8 cellular contexts compared by ENCODE assay signal in the genomic region with DNA sequence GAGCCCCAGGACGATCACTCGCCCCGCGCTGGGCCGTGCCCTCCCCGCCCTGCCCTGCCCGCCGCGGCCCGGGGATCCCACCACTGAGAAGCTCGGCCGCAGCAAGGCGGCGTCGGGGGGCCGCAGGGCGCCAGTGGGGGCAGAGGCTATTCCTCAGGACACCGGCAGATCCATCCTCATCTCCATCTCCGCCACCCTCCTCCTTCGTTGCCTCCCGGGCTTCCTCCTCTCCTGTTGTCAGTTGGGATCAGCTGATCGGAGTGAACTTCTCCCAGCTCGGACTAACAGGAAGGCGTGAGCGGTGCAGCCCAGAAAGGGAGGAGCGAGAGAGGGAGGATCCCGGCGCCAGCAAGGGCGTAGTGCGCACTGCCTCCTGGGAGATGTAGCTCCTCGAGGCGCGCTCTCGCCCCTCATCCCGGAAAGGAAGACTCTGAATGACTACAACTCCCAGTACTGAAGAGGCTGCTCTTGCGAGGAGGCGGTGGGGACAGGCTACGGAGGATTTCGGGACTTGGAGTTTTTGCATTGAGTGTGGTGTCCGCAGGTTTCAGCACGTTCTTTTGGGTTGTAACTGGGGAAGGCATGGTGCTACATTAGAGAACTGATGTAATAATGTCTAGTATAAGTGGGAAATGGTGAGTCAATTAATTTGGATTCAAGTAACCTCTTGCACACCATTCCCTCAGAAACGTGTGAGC. TPM values are rescaled to one million over a fixed set of nuclear protein-coding genes. Genes with fewer than 3 reads are reported as not detected.
A peak's percentile ranks its signal among the peaks of the same experiment; 100 is the strongest.
DNase-seq lines count a peak whose midpoint lies in the region; ATAC-seq and TF ChIP-seq lines count a peak whose summit lies in the region.

Gene ZFYVE1 (minus strand): TSS at position 262 of the 698 bp plus-strand sequence. CDS start 2,598 bp downstream, outside the sequence.

- H3K27ac ChIP-seq in C4-2B (peak within 1 kb of the TSS; percentile 48), dorsolateral prefrontal cortex (peak within 1 kb of the TSS in 57 of 59 donors; percentile 11 to 94 (median 85)), liver (ENCODE audit: low read depth in 1 of 2, low read length in 2 of 2) (peak within 1 kb of the TSS; percentile 72 to 83)

- intact Hi-C loops in dorsolateral prefrontal cortex (cut with DNase I), result loop anchor here (1.0 to 2.0 kb wide), 2 partner anchors 31 to 100 kb away; partner anchors contain the start of genes RBM25 (in 2 of the 2) and DCAF4 (in 1 of the 2)

- DNase-seq in NCI-H82 (lab: John Stamatoyannopoulos, UW) (peak; percentile 100), dorsolateral prefrontal cortex (peak; percentile 95 to 99 (median 98))
- DNase-seq in activated CD4-positive, alpha-beta T cell treated with anti-CD3 and anti-CD28 coated beads, Interleukin-2, amount 50 U/mL, for 48 hours, result peak; percentile 92 to 95
- DNase-seq in stimulated activated CD4-positive, alpha-beta T cell treated with anti-CD3 and anti-CD28 coated beads, Interleukin-4, amount 100 ng/mL, for 24 hours, result peak; percentile 93

- TF ChIP-seq CTCF in C4-2B (conservative IDR thresholded peaks at IDR 0.05), result no peak
- peak in 37 of 56 donors; percentile 8 to 61 (median 32) for TF ChIP-seq CTCF in dorsolateral prefrontal cortex (IDR thresholded peaks at IDR 0.05 in 54 of 56, conservative IDR thresholded peaks at IDR 0.05 in 2 of 56; ENCODE audit: low read depth in 1 of 56, partially characterized antibody in 56 of 56)
- no peak for TF ChIP-seq CTCF in liver (IDR thresholded peaks at IDR 0.05; ENCODE audit: low read depth, low read length, missing input control)

- no peaks in the 10 kb centered on the region for H3K9me3 ChIP-seq in liver (ENCODE audit: control insufficient read depth in 4 of 4, low read length in 3 of 4)

- peak within 1 kb of the TSS; percentile 50 to 85 for H3K9ac ChIP-seq in liver (ENCODE audit: low read depth in 1 of 2, low read length in 2 of 2)

- peak; percentile 43 to 51 for TF ChIP-seq RAD21 in liver (IDR thresholded peaks at IDR 0.05)

- WGBS in liver, result under 1% methylated on average over 42 of the region's 42 CpGs

- H3K4me1 ChIP-seq in liver (ENCODE audit: control insufficient read depth in 4 of 4, insufficient read depth in 4 of 4, low read length in 3 of 4), result peaks cover 3 to 25% (median 16%) of the 10 kb centered on the region in 4 donors

- ATAC-seq in GM19397 (IDR thresholded peaks at IDR 0.05; ENCODE audit: unreplicated experiment) (peak; percentile 93), HG03571 (IDR thresholded peaks at IDR 0.05; ENCODE audit: unreplicated experiment) (peak; percentile 93)

- H3K4me3 ChIP-seq in dorsolateral prefrontal cortex (peak within 1 kb of the TSS; percentile 65 to 91 (median 81)), liver (ENCODE audit: low read depth in 1 of 3, low read length in 3 of 3) (peak within 1 kb of the TSS; percentile 61 to 97 (median 84))

- H3K27me3 ChIP-seq in dorsolateral prefrontal cortex (no peaks in the 10 kb centered on the region), liver (ENCODE audit: control insufficient read depth in 4 of 4, insufficient read depth in 4 of 4, low read length in 3 of 4) (no peaks in the 10 kb centered on the region)

- peaks cover 3 to 11% (median 6%) of the 10 kb centered on the region in 4 donors for H3K36me3 ChIP-seq in liver (ENCODE audit: control insufficient read depth in 4 of 4, insufficient read depth in 3 of 4, low read depth in 1 of 4, low read length in 3 of 4)

TF ChIP-seq in liver, 16 proteins besides CTCF, POLR2A, EP300 and RAD21:
- TF ChIP-seq FOXA1 (IDR thresholded peaks at IDR 0.05) (peak; percentile 67), HNF4A (conservative IDR thresholded peaks at IDR 0.05) (peak; percentile 62 to 80), RXRA (IDR thresholded peaks at IDR 0.05) (peak; percentile 52 to 79), ZBTB33 (IDR thresholded peaks at IDR 0.05) (no peak), EGR1 (IDR thresholded peaks at IDR 0.05; ENCODE audit: low read depth in 2 of 2) (peak in 1 of 2 donors; percentile 53), FOXA2 (IDR thresholded peaks at IDR 0.05) (peak; percentile 37), HNF4G (IDR thresholded peaks at IDR 0.05) (peak; percentile 55), YY1 (IDR thresholded peaks at IDR 0.05) (peak; percentile 83), TAF1 (conservative IDR thresholded peaks at IDR 0.05) (peak; percentile 81), NR2F2 (IDR thresholded peaks at IDR 0.05) (peak; percentile 46), SP1 (IDR thresholded peaks at IDR 0.05) (peak; percentile 88), GABPA (IDR thresholded peaks at IDR 0.05 in 1 of 2, conservative IDR thresholded peaks at IDR 0.05 in 1 of 2) (peak in 1 of 2 donors; percentile 84), JUND (IDR thresholded peaks at IDR 0.05) (peak; percentile 87 to 92)
- TF ChIP-seq, protein P1, sequence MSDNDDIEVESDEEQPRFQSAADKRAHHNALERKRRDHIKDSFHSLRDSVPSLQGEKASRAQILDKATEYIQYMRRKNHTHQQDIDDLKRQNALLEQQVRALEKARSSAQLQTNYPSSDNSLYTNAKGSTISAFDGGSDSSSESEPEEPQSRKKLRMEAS (IDR thresholded peaks at IDR 0.05), result peak; percentile 66
- TF ChIP-seq, protein P2, sequence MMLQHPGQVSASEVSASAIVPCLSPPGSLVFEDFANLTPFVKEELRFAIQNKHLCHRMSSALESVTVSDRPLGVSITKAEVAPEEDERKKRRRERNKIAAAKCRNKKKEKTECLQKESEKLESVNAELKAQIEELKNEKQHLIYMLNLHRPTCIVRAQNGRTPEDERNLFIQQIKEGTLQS (IDR thresholded peaks at IDR 0.05), result no peak
- TF ChIP-seq, protein P3, sequence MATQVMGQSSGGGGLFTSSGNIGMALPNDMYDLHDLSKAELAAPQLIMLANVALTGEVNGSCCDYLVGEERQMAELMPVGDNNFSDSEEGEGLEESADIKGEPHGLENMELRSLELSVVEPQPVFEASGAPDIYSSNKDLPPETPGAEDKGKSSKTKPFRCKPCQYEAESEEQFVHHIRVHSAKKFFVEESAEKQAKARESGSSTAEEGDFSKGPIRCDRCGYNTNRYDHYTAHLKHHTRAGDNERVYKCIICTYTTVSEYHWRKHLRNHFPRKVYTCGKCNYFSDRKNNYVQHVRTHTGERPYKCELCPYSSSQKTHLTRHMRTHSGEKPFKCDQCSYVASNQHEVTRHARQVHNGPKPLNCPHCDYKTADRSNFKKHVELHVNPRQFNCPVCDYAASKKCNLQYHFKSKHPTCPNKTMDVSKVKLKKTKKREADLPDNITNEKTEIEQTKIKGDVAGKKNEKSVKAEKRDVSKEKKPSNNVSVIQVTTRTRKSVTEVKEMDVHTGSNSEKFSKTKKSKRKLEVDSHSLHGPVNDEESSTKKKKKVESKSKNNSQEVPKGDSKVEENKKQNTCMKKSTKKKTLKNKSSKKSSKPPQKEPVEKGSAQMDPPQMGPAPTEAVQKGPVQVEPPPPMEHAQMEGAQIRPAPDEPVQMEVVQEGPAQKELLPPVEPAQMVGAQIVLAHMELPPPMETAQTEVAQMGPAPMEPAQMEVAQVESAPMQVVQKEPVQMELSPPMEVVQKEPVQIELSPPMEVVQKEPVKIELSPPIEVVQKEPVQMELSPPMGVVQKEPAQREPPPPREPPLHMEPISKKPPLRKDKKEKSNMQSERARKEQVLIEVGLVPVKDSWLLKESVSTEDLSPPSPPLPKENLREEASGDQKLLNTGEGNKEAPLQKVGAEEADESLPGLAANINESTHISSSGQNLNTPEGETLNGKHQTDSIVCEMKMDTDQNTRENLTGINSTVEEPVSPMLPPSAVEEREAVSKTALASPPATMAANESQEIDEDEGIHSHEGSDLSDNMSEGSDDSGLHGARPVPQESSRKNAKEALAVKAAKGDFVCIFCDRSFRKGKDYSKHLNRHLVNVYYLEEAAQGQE (IDR thresholded peaks at IDR 0.05), result peak; percentile 86

RNA-seq across cellular contexts. Expression of gene ZFYVE1, which starts in this region (rescaled TPM):
- total RNA-seq in dorsolateral prefrontal cortex, result 10 to 100 TPM; 21.3 to 38.9 (median 28.9) TPM
- total RNA-seq in liver, result 10 to 100 TPM in 1 of 2 donors, 1 to 10 TPM in 1; 8.9 to 13.5 TPM
- 1 to 10 TPM; 5.8 to 6.9 TPM for polyA plus RNA-seq in liver

Comparison
In these comparisons a context has a peak if more than half of its experiments do, and no peak if none do; other contexts are left out.
1. Peak in every context shown above with its lines: DNase-seq, ATAC-seq, H3K4me3 ChIP-seq and H3K27ac ChIP-seq.
2. CTCF ChIP-seq: peak in dorsolateral prefrontal cortex (37 of 56); none in C4-2B (single experiment) and liver (single experiment).